In genomic region chr13:97436845-97437244, GRCh38 we compare ENCODE assay signal across 12 cellular contexts. TPM values are rescaled to one million over a fixed set of nuclear protein-coding genes. Genes with fewer than 3 reads are reported as not detected.
DNase-seq lines count a peak whose midpoint lies in the region; ATAC-seq and TF ChIP-seq lines count a peak whose summit lies in the region.
"Had no signal": no experiment of that assay in that cellular context is flagged by ENCODE, and none has a peak within 500 bp of the region (broad histone marks: within the 10 kb centered on the region; RNA-seq: fewer than 3 reads in every experiment).

No MANE protein-coding gene starts in this region.

- POLR2A ChIA-PET in OCI-LY7 (lab: Charles Lee) (no interaction called here), HEK293T (lab: Yijun Ruan, JAX) (no interaction called here)

- TF ChIP-seq CTCF in GM06990 (IDR thresholded peaks at IDR 0.05; ENCODE audit: insufficient read depth, low read length, poor library complexity, severe bottlenecking) (no peak), OCI-LY7 (conservative IDR thresholded peaks at IDR 0.05; ENCODE audit: low read length) (no peak), fibroblast of the aortic adventitia (IDR thresholded peaks at IDR 0.05; ENCODE audit: insufficient read depth, low read length) (no peak), psoas muscle (IDR thresholded peaks at IDR 0.05) (no peak)

- no TSS peak for BruUV-seq in OCI-LY7 (replicated peaks; lab: Mats Ljungman, UMichigan)

- no peak for DNase-seq in GM06990 (ENCODE audit: extremely low read depth, insufficient read length)
- DNase-seq in OCI-LY7 (ENCODE audit: low spot score) = no peak
- no peak for DNase-seq in fibroblast of the aortic adventitia (ENCODE audit: low read depth)
- no peak for DNase-seq in psoas muscle
- no peak for DNase-seq in activated T-cell treated with anti-CD3 and anti-CD28 coated beads, Interleukin-2, amount 50 U/mL, for 48 hours
- DNase-seq in effector memory CD4-positive, alpha-beta T cell = no peak
- DNase-seq in HEK293T (ENCODE audit: extremely low spot score) = no peak
- DNase-seq: activated CD4-positive, CD25-positive, alpha-beta regulatory T cell; adrenal gland; COR-L47; islet precursor cell had no signal

- intact Hi-C loops in OCI-LY7 (cut with micrococcal nuclease; ENCODE audit: unreplicated experiment) = loop anchor here (10.0 kb wide), 2 partner anchors 518 to 1138 kb away; partner anchors contain the start of genes IPO5 and STK24
- intact Hi-C loops in psoas muscle (cut with DNase I) = loop anchor here in 1 of 2 donors (10.0 kb wide), 2 partner anchors 188 to 212 kb away; partner anchors contain the start of gene MBNL2

- H3K9me2 ChIP-seq in OCI-LY7 (ENCODE audit: insufficient read depth, low read length) = no peaks in the 10 kb centered on the region

- peaks cover 10% of the 10 kb centered on the region for H3K4me1 ChIP-seq in OCI-LY7 (ENCODE audit: insufficient read depth, low read length, poor library complexity, severe bottlenecking)
- H3K4me1 ChIP-seq in psoas muscle = peaks cover 25% of the 10 kb centered on the region
- H3K4me1 ChIP-seq in effector memory CD4-positive, alpha-beta T cell (ENCODE audit: control insufficient read depth, insufficient read depth, low read length, poor library complexity, severe bottlenecking) = peaks cover 17% of the 10 kb centered on the region

- CTCF ChIA-PET in OCI-LY7 (lab: Charles Lee; ENCODE audit: unreplicated experiment) (no interaction called here), HEK293T (lab: Yijun Ruan, JAX) (no interaction called here)

- no peak overlapping the region for H2AFZ ChIP-seq in OCI-LY7 (ENCODE audit: low read length)

- H3K4me2 ChIP-seq in OCI-LY7 (ENCODE audit: low read length) = peak overlapping the region; percentile 96; the same call in 1 of the 2 replicates

- H3K9me3 ChIP-seq in OCI-LY7 (ENCODE audit: low read length) (no peaks in the 10 kb centered on the region), psoas muscle (no peaks in the 10 kb centered on the region)
- no peaks in the 10 kb centered on the region for H3K9me3 ChIP-seq in effector memory CD4-positive, alpha-beta T cell (ENCODE audit: control insufficient read depth, low read length)
- H3K9me3 ChIP-seq: adrenal gland had no signal

- peaks cover 28% of the 10 kb centered on the region; the same call in 1 of the 2 replicates for H3K79me2 ChIP-seq in OCI-LY7 (ENCODE audit: insufficient read depth, low read depth, low read length)

- WGBS in psoas muscle, 3 donors = 77 to 84% (median 82%) methylated on average over 2 of the region's 2 CpGs

- H3K36me3 ChIP-seq in GM06990 (ENCODE audit: control insufficient read depth, insufficient read depth, low read length) (no peaks in the 10 kb centered on the region), OCI-LY7 (ENCODE audit: insufficient read depth, low read length) (no peaks in the 10 kb centered on the region), psoas muscle (ENCODE audit: insufficient read depth in 1 of 2, low read depth in 1 of 2) (peaks cover 0 to 20% of the 10 kb centered on the region in 2 donors)
- no peaks in the 10 kb centered on the region for H3K36me3 ChIP-seq in effector memory CD4-positive, alpha-beta T cell (ENCODE audit: control insufficient read depth, insufficient read depth, low read length)
- H3K36me3 ChIP-seq: adrenal gland had no signal

- no peaks in the 10 kb centered on the region for H4K20me1 ChIP-seq in OCI-LY7 (ENCODE audit: insufficient read depth, low read length)

- H3K27me3 ChIP-seq in GM06990 (replicated peaks; ENCODE audit: control insufficient read depth, insufficient read depth, low read length) (no peaks in the 10 kb centered on the region), psoas muscle (ENCODE audit: insufficient read depth in 3 of 3, low read length in 2 of 3) (no peaks in the 10 kb centered on the region)
- H3K27me3 ChIP-seq in effector memory CD4-positive, alpha-beta T cell (replicated peaks; ENCODE audit: control insufficient read depth, insufficient read depth, low read length, poor library complexity, severe bottlenecking) = no peaks in the 10 kb centered on the region
- H3K27me3 ChIP-seq: adrenal gland had no signal

- ATAC-seq in psoas muscle = no peak
- ATAC-seq: HCT116 had no signal

- H3K4me3 ChIP-seq in GM06990 (replicated peaks; ENCODE audit: low read depth, low read length) (peak overlapping the region; percentile 67), OCI-LY7 (ENCODE audit: low read depth, low read length, poor library complexity, severe bottlenecking) (no peak overlapping the region), fibroblast of the aortic adventitia (ENCODE audit: low read depth, low read length) (peak overlapping the region; percentile 6), psoas muscle (peak overlapping the region; percentile 84)
- no peak overlapping the region for H3K4me3 ChIP-seq in effector memory CD4-positive, alpha-beta T cell (ENCODE audit: insufficient read depth, low read depth, low read length, poor library complexity, severe bottlenecking)

- H3K27ac ChIP-seq in OCI-LY7 (ENCODE audit: low read depth, low read length, poor library complexity, severe bottlenecking) = no peak overlapping the region
- H3K27ac ChIP-seq in psoas muscle = no peak overlapping the region
- H3K27ac ChIP-seq in effector memory CD4-positive, alpha-beta T cell (ENCODE audit: insufficient read depth, low read length, poor library complexity, severe bottlenecking) = no peak overlapping the region
- H3K27ac ChIP-seq: adrenal gland had no signal

TF ChIP-seq in HEK293T, 16 proteins besides CTCF, POLR2A, EP300 and RAD21:
- TF ChIP-seq, protein P1, sequence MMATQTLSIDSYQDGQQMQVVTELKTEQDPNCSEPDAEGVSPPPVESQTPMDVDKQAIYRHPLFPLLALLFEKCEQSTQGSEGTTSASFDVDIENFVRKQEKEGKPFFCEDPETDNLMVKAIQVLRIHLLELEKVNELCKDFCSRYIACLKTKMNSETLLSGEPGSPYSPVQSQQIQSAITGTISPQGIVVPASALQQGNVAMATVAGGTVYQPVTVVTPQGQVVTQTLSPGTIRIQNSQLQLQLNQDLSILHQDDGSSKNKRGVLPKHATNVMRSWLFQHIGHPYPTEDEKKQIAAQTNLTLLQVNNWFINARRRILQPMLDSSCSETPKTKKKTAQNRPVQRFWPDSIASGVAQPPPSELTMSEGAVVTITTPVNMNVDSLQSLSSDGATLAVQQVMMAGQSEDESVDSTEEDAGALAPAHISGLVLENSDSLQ (IDR thresholded peaks at IDR 0.05) = no peak
- no peak for TF ChIP-seq ZNF384 (IDR thresholded peaks at IDR 0.05)
- TF ChIP-seq L3MBTL2 (conservative IDR thresholded peaks at IDR 0.05) = no peak
- TF ChIP-seq ARNT (IDR thresholded peaks at IDR 0.05) = no peak
- TF ChIP-seq HDGF (IDR thresholded peaks at IDR 0.05; ENCODE audit: borderline replicate concordance) = no peak
- no peak for TF ChIP-seq FOXM1 (IDR thresholded peaks at IDR 0.05; ENCODE audit: borderline replicate concordance)
- TF ChIP-seq FOXK2 (IDR thresholded peaks at IDR 0.05) = no peak
- no peak for TF ChIP-seq SUZ12 (IDR thresholded peaks at IDR 0.05)
- TF ChIP-seq SP1 (IDR thresholded peaks at IDR 0.05) = no peak
- TF ChIP-seq ELF4 (IDR thresholded peaks at IDR 0.05) = no peak
- no peak for TF ChIP-seq CTBP1 (IDR thresholded peaks at IDR 0.05; ENCODE audit: borderline replicate concordance)
- no peak for TF ChIP-seq TARDBP (IDR thresholded peaks at IDR 0.05)
- no peak for TF ChIP-seq LEF1 (IDR thresholded peaks at IDR 0.05; ENCODE audit: borderline replicate concordance)
- no peak for TF ChIP-seq NFRKB (IDR thresholded peaks at IDR 0.05)
- no peak for TF ChIP-seq BHLHE40 (IDR thresholded peaks at IDR 0.05; ENCODE audit: borderline replicate concordance)
TF ChIP-seq in HEK293T: peak in this region for 0.

RNA-seq across cellular contexts. Expression of gene RAP2A, which starts 2.9 kb away (rescaled TPM):
- 8.2 and 9.2 TPM in 2 replicates for total RNA-seq in OCI-LY7 (2014; rRNA removed; shearing (Covaris generic))
- total RNA-seq in OCI-LY7 (2022) = 15.4 and 15.9 TPM in 2 replicates
- 18.3 and 29.0 TPM in 2 replicates for total RNA-seq in fibroblast of the aortic adventitia (ENCODE audit: low replicate concordance)
- total RNA-seq in psoas muscle = 10 to 100 TPM; 11.1 to 35.7 (median 20.4) TPM
- polyA plus RNA-seq in psoas muscle = 10 to 100 TPM in 1 of 3 donors, 1 to 10 TPM in 2; 3.8 to 11.4 (median 5.2) TPM

Comparison
In these comparisons a context has a peak if more than half of its experiments do, and no peak if none do; other contexts are left out.
1. H3K4me3 ChIP-seq: peak in GM06990 (single experiment), fibroblast of the aortic adventitia (single experiment) and psoas muscle (single experiment); none in OCI-LY7 (single experiment) and effector memory CD4-positive, alpha-beta T cell (single experiment).